Comparison of ENCODE assay signal across 1 cellular context in genomic region chr21:45405271-45405818, GRCh38.
TF ChIP-seq lines count a peak whose summit lies in the region.

No MANE protein-coding gene starts in this region.

TF ChIP-seq in K562, 482 proteins besides CTCF, POLR2A, EP300 and RAD21 (continued from another document):
- TF ChIP-seq ZNF512 (tag; IDR thresholded peaks at IDR 0.05): no peak
